27 cellular contexts compared by ENCODE assay signal in the genomic region with DNA sequence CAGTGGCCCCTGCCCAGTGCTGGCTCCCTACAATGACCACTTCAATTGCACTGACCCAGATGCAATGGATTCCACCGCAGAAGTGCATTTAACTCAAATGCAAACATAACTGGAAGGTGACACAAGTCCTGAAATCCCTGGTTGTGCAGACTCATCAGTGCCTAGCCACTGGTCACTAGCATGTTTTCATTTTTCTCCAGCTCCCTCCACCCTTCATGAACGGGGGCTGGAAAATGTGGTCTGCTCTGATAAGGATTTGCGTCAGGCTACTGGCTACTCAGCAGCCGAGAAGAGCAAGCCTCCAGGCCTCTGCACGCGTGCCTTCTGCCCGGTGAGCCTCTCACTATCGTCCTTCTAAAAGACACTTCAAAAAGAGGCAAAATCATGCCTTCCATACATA. TPM values are rescaled to one million over a fixed set of nuclear protein-coding genes. Genes with fewer than 3 reads are reported as not detected.
DNase-seq lines count a peak whose midpoint lies in the region; ATAC-seq, FAIRE-seq and TF ChIP-seq lines count a peak whose summit lies in the region.
"Had no signal": no experiment of that assay in that cellular context is flagged by ENCODE, and none has a peak within 500 bp of the region (broad histone marks: within the 10 kb centered on the region; RNA-seq: fewer than 3 reads in every experiment).

No MANE protein-coding gene starts in this region.

- FAIRE-seq in K562 (lab: Jason Lieb, UNC), result peak; percentile 100

- 0% methylated on average over 8 of the region's 8 CpGs for WGBS in K562 (ENCODE audit: insufficient coverage, low coverage, missing lambda C conversion rate)

- TF ChIP-seq CTCF in OCI-LY7 (conservative IDR thresholded peaks at IDR 0.05; ENCODE audit: low read length) (no peak), K562 (IDR thresholded peaks at IDR 0.05 in 2 of 3, conservative IDR thresholded peaks at IDR 0.05 in 1 of 3; ENCODE audit: insufficient read depth in 2 of 3, low read depth in 1 of 3, low read length in 3 of 3) (no peak), osteoblast (IDR thresholded peaks at IDR 0.05; ENCODE audit: extremely low read depth, low read depth, low read length) (no peak), Caco-2 (IDR thresholded peaks at IDR 0.05; ENCODE audit: insufficient read depth in 1 of 2, low read depth in 1 of 2, low read length in 1 of 2, severe bottlenecking in 1 of 2, unreplicated experiment in 1 of 2) (no peak)

- H3K36me3 ChIP-seq in OCI-LY7 (ENCODE audit: insufficient read depth, low read length), result no peaks in the 10 kb centered on the region
- H3K36me3 ChIP-seq in K562 (ENCODE audit: control insufficient read depth, insufficient read depth, low read length), result no peaks in the 10 kb centered on the region
- no peaks in the 10 kb centered on the region for H3K36me3 ChIP-seq in osteoblast (ENCODE audit: insufficient read depth, low read length)
- no peaks in the 10 kb centered on the region for H3K36me3 ChIP-seq in Caco-2 (ENCODE audit: control insufficient read depth, insufficient read depth, low read length)
- H3K36me3 ChIP-seq: breast epithelium, colonic mucosa, left lung had no signal

- H3K4me3 ChIP-seq in OCI-LY7 (ENCODE audit: low read depth, low read length, poor library complexity, severe bottlenecking), result no peak overlapping the region
- H3K4me3 ChIP-seq in K562, result no peak overlapping the region
- H3K4me3 ChIP-seq in osteoblast (ENCODE audit: insufficient read depth, low read length), result no peak overlapping the region
- no peak overlapping the region for H3K4me3 ChIP-seq in Caco-2 (ENCODE audit: low read depth, low read length)
- H3K4me3 ChIP-seq: breast epithelium had no signal

- H3K9me2 ChIP-seq in OCI-LY7 (ENCODE audit: insufficient read depth, low read length), result no peaks in the 10 kb centered on the region

- BruUV-seq in OCI-LY7 (replicated peaks; lab: Mats Ljungman, UMichigan) (no TSS peak), K562 (replicated peaks; lab: Mats Ljungman, UMichigan) (no TSS peak), Caco-2 (replicated peaks; lab: Mats Ljungman, UMichigan) (no TSS peak)

- H3K9ac ChIP-seq in K562 (ENCODE audit: insufficient read depth in 1 of 2, low read depth in 2 of 2, low read length in 2 of 2), result peak overlapping the region in 1 of 2 experiments; percentile 71; a peak in 3 of 4 replicates
- H3K9ac ChIP-seq: KMS-11 had no signal

- CTCF ChIA-PET in activated CD8-positive, alpha-beta memory T cell treated with anti-CD3 and anti-CD28 coated beads, Interleukin-2, amount 10 ng/mL, durations not matched to agents 7 days and 5 days (lab: Charles Lee), result interaction anchor here (1.1 to 1.8 kb wide), 4 partner anchors 9 to 23 kb away, joined by 3 to 6 read pairs (median 4); no protein-coding TSS in a partner anchor
- CTCF ChIA-PET in OCI-LY7 (lab: Charles Lee; ENCODE audit: unreplicated experiment), result interaction anchor here (1.9 kb wide), 1 partner anchor 45 kb away, joined by 10 read pairs; no protein-coding TSS in a partner anchor
- CTCF ChIA-PET in K562 (lab: Yijun Ruan, JAX; ENCODE audit: low intra/inter-chr PET ratio), result interaction anchor here (0.8 kb wide), 1 partner anchor 30 kb away, joined by 4 read pairs; no protein-coding TSS in a partner anchor
- CTCF ChIA-PET in Caco-2 (lab: Charles Lee), result no interaction called here

- H3K4me2 ChIP-seq in OCI-LY7 (ENCODE audit: low read length), result peak overlapping the region; percentile 73
- H3K4me2 ChIP-seq in K562 (ENCODE audit: insufficient read depth, low read length), result peak overlapping the region; percentile 68; the same call in 1 of the 2 replicates
- H3K4me2 ChIP-seq in osteoblast (ENCODE audit: insufficient read depth, low read length), result no peak overlapping the region
- H3K4me2 ChIP-seq: KMS-11 had no signal

- H3K27me3 Mint-ChIP-seq in activated CD8-positive, alpha-beta memory T cell treated with anti-CD3 and anti-CD28 coated beads, Interleukin-2, amount 10 ng/mL, durations not matched to agents 7 days and 5 days, result no peaks in the 10 kb centered on the region
- H3K27me3 Mint-ChIP-seq in Caco-2 (ENCODE audit: insufficient read depth, unreplicated experiment), result no peaks in the 10 kb centered on the region
- H3K27me3 Mint-ChIP-seq: natural killer cell treated with Interleukin-12 subunit alpha and Interleukin-12 subunit beta and Interleukin-15 and Interleukin-18, amount 100 ng/mL, for 72 hours; stimulated activated naive B cell treated with anti-CD40 and anti-IgM and Interleukin-4, amounts not matched to agents 10 μg/mL and 1 μg/mL and 100 μg/mL, for 72 hours had no signal

- H3K4me1 Mint-ChIP-seq in activated CD8-positive, alpha-beta memory T cell treated with anti-CD3 and anti-CD28 coated beads, Interleukin-2, amount 10 ng/mL, durations not matched to agents 7 days and 5 days, result peaks cover 81% of the 10 kb centered on the region
- H3K4me1 Mint-ChIP-seq in Caco-2 (ENCODE audit: low read depth, unreplicated experiment), result peaks cover 8% of the 10 kb centered on the region

- TF ChIP-seq EP300 in K562 (IDR thresholded peaks at IDR 0.05; ENCODE audit: low read length), result peak; percentile 99

- in situ Hi-C loops in K562 (cut with MboI) (no loop called here), G401 (cut with HindIII; ENCODE audit: low sequenced_read_pairs) (loop anchor here (25.0 kb wide), 1 partner anchor 96 kb away; the partner anchor contains the start of genes HDDC3 and UNC45A)

- H3K4me1 ChIP-seq in OCI-LY7 (ENCODE audit: insufficient read depth, low read length, poor library complexity, severe bottlenecking), result peaks cover 48% of the 10 kb centered on the region
- peaks cover 60 to 70% of the 10 kb centered on the region in 2 experiments for H3K4me1 ChIP-seq in K562 (replicated peaks in 1 of 2; ENCODE audit: control insufficient read depth in 2 of 2, insufficient read depth in 2 of 2, low read length in 2 of 2)
- peaks cover 10% of the 10 kb centered on the region for H3K4me1 ChIP-seq in osteoblast (ENCODE audit: insufficient read depth, low read length)
- peaks cover 13% of the 10 kb centered on the region for H3K4me1 ChIP-seq in Caco-2

- peaks cover 19% of the 10 kb centered on the region for H3K36me3 Mint-ChIP-seq in activated CD8-positive, alpha-beta memory T cell treated with anti-CD3 and anti-CD28 coated beads, Interleukin-2, amount 10 ng/mL, durations not matched to agents 7 days and 5 days
- H3K36me3 Mint-ChIP-seq in Caco-2 (ENCODE audit: insufficient read depth, unreplicated experiment), result no peaks in the 10 kb centered on the region
- H3K36me3 Mint-ChIP-seq: natural killer cell treated with Interleukin-12 subunit alpha and Interleukin-12 subunit beta and Interleukin-15 and Interleukin-18, amount 100 ng/mL, for 72 hours; stimulated activated naive B cell treated with anti-CD40 and anti-IgM and Interleukin-4, amounts not matched to agents 10 μg/mL and 1 μg/mL and 100 μg/mL, for 72 hours had no signal

- POLR2A ChIA-PET in OCI-LY7 (lab: Charles Lee), result interaction anchor here (0.6 kb wide), 1 partner anchor 11 kb away, joined by 5 read pairs; no protein-coding TSS in a partner anchor
- POLR2A ChIA-PET in K562 (lab: Yijun Ruan, JAX), result interaction anchor here (0.6 to 2.6 kb wide), 11 partner anchors 8 to 1487 kb away, joined by 3 to 6 read pairs (median 3); partner anchors contain the start of gene MAN2A2
- POLR2A ChIA-PET in Caco-2 (lab: Charles Lee), result no interaction called here

- H2AFZ ChIP-seq in OCI-LY7 (ENCODE audit: low read length) (no peak overlapping the region), K562 (ENCODE audit: low read depth, low read length) (peak overlapping the region; percentile 63), osteoblast (ENCODE audit: low read length) (no peak overlapping the region)

- no peak for DNase-seq in activated CD8-positive, alpha-beta memory T cell treated with anti-CD3 and anti-CD28 coated beads, Interleukin-2, amount 10 ng/mL, durations not matched to agents 7 days and 5 days
- no peak for DNase-seq in activated CD8-positive, alpha-beta memory T cell treated with anti-CD3 and anti-CD28 coated beads for 24 hours
- no peak for DNase-seq in OCI-LY7 (ENCODE audit: low spot score)
- peak; percentile 95 to 98 (median 96) for DNase-seq in K562 (ENCODE audit: extremely low read depth in 1 of 4, low spot score in 3 of 4)
- DNase-seq in osteoblast (ENCODE audit: insufficient read length, low spot score, missing footprints), result peak; percentile 52
- DNase-seq in Caco-2, result no peak
- no peak for DNase-seq in G401 (ENCODE audit: low spot score)
- DNase-seq: ACHN; activated CD8-positive, alpha-beta T cell treated with anti-CD3 and anti-CD28 coated beads, Interleukin-2, amount 10 ng/mL, durations not matched to agents 7 days and 5 days; activated naive CD8-positive, alpha-beta T cell treated with anti-CD3 and anti-CD28 coated beads, Interleukin-2, amount 50 U/mL, for 24 hours; colonic mucosa; endodermal cell; midbrain; NCI-H1092 treated with DMSO at 0.1 percent for 48 hours; NCI-H2081 treated with DMSO at 0.1 percent for 48 hours; NCI-H510A treated with DMSO at 0.1 percent for 48 hours; posterior cingulate gyrus; stimulated activated CD4-positive, alpha-beta T cell treated with anti-CD3 and anti-CD28 coated beads, Interleukin-1b, Interleukin-23, amount 100 ng/mL, for 48 hours; stimulated activated naive B cell treated with anti-CD40 and anti-IgM and Interleukin-4, amounts not matched to agents 10 μg/mL and 1 μg/mL and 100 μg/mL, for 72 hours had no signal

- H3K79me2 ChIP-seq in OCI-LY7 (ENCODE audit: insufficient read depth, low read depth, low read length) (no peaks in the 10 kb centered on the region), K562 (ENCODE audit: control insufficient read depth, insufficient read depth, low read length) (no peaks in the 10 kb centered on the region), osteoblast (ENCODE audit: insufficient read depth, low read length) (no peaks in the 10 kb centered on the region)

- H3K9me1 ChIP-seq in K562 (ENCODE audit: control insufficient read depth, insufficient read depth, low read length), result no peaks in the 10 kb centered on the region

- no peaks in the 10 kb centered on the region for H3K9me3 ChIP-seq in OCI-LY7 (ENCODE audit: low read length)
- H3K9me3 ChIP-seq in K562 (replicated peaks; ENCODE audit: control insufficient read depth, insufficient read depth, low read depth, low read length), result no peaks in the 10 kb centered on the region
- H3K9me3 ChIP-seq in osteoblast (ENCODE audit: low read depth, low read length), result no peaks in the 10 kb centered on the region
- H3K9me3 ChIP-seq in Caco-2, result no peaks in the 10 kb centered on the region
- H3K9me3 ChIP-seq: breast epithelium, colonic mucosa, left lung had no signal

- H3K27me3 ChIP-seq in K562 (ENCODE audit: control insufficient read depth in 2 of 2, insufficient read depth in 2 of 2, low read length in 2 of 2) (no peaks in the 10 kb centered on the region), osteoblast (ENCODE audit: insufficient read depth, low read length) (no peaks in the 10 kb centered on the region), Caco-2 (replicated peaks; ENCODE audit: control insufficient read depth, insufficient read depth, low read length) (no peaks in the 10 kb centered on the region)
- H3K27me3 ChIP-seq: breast epithelium, colonic mucosa, left lung had no signal

- H3K9me3 Mint-ChIP-seq in activated CD8-positive, alpha-beta memory T cell treated with anti-CD3 and anti-CD28 coated beads, Interleukin-2, amount 10 ng/mL, durations not matched to agents 7 days and 5 days (ENCODE audit: low read depth), result no peaks in the 10 kb centered on the region
- H3K9me3 Mint-ChIP-seq in Caco-2 (ENCODE audit: unreplicated experiment), result no peaks in the 10 kb centered on the region
- H3K9me3 Mint-ChIP-seq: activated naive CD8-positive, alpha-beta T cell treated with anti-CD3 and anti-CD28 coated beads, Interleukin-2, amount 50 U/mL, for 24 hours; endodermal cell; natural killer cell treated with Interleukin-12 subunit alpha and Interleukin-12 subunit beta and Interleukin-15 and Interleukin-18, amount 100 ng/mL, for 72 hours; stimulated activated naive B cell treated with anti-CD40 and anti-IgM and Interleukin-4, amounts not matched to agents 10 μg/mL and 1 μg/mL and 100 μg/mL, for 72 hours had no signal

- no peak for ATAC-seq in activated CD8-positive, alpha-beta memory T cell treated with anti-CD3 and anti-CD28 coated beads, Interleukin-2, amount 10 ng/mL, durations not matched to agents 7 days and 5 days
- ATAC-seq in K562, result peak; percentile 90
- ATAC-seq in GM19035 (IDR thresholded peaks at IDR 0.05; ENCODE audit: unreplicated experiment), result no peak
- ATAC-seq: activated CD8-positive, alpha-beta T cell treated with anti-CD3 and anti-CD28 coated beads, Interleukin-2, amount 10 ng/mL, durations not matched to agents 7 days and 5 days; activated naive CD8-positive, alpha-beta T cell treated with anti-CD3 and anti-CD28 coated beads, Interleukin-2, amount 50 U/mL, for 24 hours; GM12878; left lung; natural killer cell treated with Interleukin-12 subunit alpha and Interleukin-12 subunit beta and Interleukin-15 and Interleukin-18, amount 100 ng/mL, for 72 hours; stimulated activated naive B cell treated with anti-CD40 and anti-IgM and Interleukin-4, amounts not matched to agents 10 μg/mL and 1 μg/mL and 100 μg/mL, for 72 hours had no signal

- TF ChIP-seq POLR2A in K562 (conservative IDR thresholded peaks at IDR 0.05), result no peak

- H4K20me1 ChIP-seq in OCI-LY7 (ENCODE audit: insufficient read depth, low read length), result no peaks in the 10 kb centered on the region
- H4K20me1 ChIP-seq in K562 (replicated peaks; ENCODE audit: control insufficient read depth, insufficient read depth, low read length), result no peaks in the 10 kb centered on the region
- no peaks in the 10 kb centered on the region for H4K20me1 ChIP-seq in osteoblast (ENCODE audit: insufficient read depth, low read length)

- H3K27ac ChIP-seq in OCI-LY7 (ENCODE audit: low read depth, low read length, poor library complexity, severe bottlenecking) (no peak overlapping the region), K562 (ENCODE audit: extremely low read depth, low read depth, low read length) (peak overlapping the region; percentile 88), osteoblast (ENCODE audit: low read depth, low read length) (no peak overlapping the region)
- H3K27ac ChIP-seq: breast epithelium, C4-2B, KMS-11, VCaP had no signal

- H3K4me3 Mint-ChIP-seq in activated CD8-positive, alpha-beta memory T cell treated with anti-CD3 and anti-CD28 coated beads, Interleukin-2, amount 10 ng/mL, durations not matched to agents 7 days and 5 days, result no peak overlapping the region
- no peak overlapping the region for H3K4me3 Mint-ChIP-seq in Caco-2 (ENCODE audit: unreplicated experiment)
- H3K4me3 Mint-ChIP-seq: endodermal cell had no signal

- TF ChIP-seq RAD21 in K562 (CRISPR knock-in tag; conservative IDR thresholded peaks at IDR 0.05 in 1 of 2, IDR thresholded peaks at IDR 0.05 in 1 of 2), result peak; percentile 33 to 39

- intact Hi-C loops in OCI-LY7 (cut with micrococcal nuclease; ENCODE audit: unreplicated experiment) (no loop called here), K562 (cut with micrococcal nuclease) (loop anchor here (1.0 to 2.0 kb wide), 2 partner anchors 28 to 60 kb away; no protein-coding TSS in a partner anchor), Caco-2 (cut with micrococcal nuclease; ENCODE audit: unreplicated experiment) (no loop called here)

- H3K27ac Mint-ChIP-seq in activated CD8-positive, alpha-beta memory T cell treated with anti-CD3 and anti-CD28 coated beads, Interleukin-2, amount 10 ng/mL, durations not matched to agents 7 days and 5 days, result peak overlapping the region; percentile 28
- no peak overlapping the region for H3K27ac Mint-ChIP-seq in Caco-2 (ENCODE audit: unreplicated experiment)
- H3K27ac Mint-ChIP-seq: activated CD8-positive, alpha-beta T cell treated with anti-CD3 and anti-CD28 coated beads, Interleukin-2, amount 10 ng/mL, durations not matched to agents 7 days and 5 days; activated naive CD8-positive, alpha-beta T cell treated with anti-CD3 and anti-CD28 coated beads, Interleukin-2, amount 50 U/mL, for 24 hours; endodermal cell; stimulated activated naive B cell treated with anti-CD40 and anti-IgM and Interleukin-4, amounts not matched to agents 10 μg/mL and 1 μg/mL and 100 μg/mL, for 72 hours had no signal

RNA-seq across cellular contexts. Expression of gene FURIN, which starts 27.4 kb away (rescaled TPM):
- total RNA-seq in activated CD8-positive, alpha-beta memory T cell treated with anti-CD3 and anti-CD28 coated beads, Interleukin-2, amount 10 ng/mL, durations not matched to agents 7 days and 5 days, result 100 to 1,000 TPM; 487 to 625 TPM
- 2.1 and 4.9 TPM in 2 replicates for total RNA-seq in OCI-LY7 (2014; rRNA removed; shearing (Covaris generic))
- 7.4 and 10.3 TPM in 2 replicates for total RNA-seq in OCI-LY7 (2022)
- total RNA-seq in K562 (2011; cell fraction: chromatin; rRNA removed; ENCODE audit: low replicate concordance), result 29.3 and 88.9 TPM in 2 replicates
- total RNA-seq in K562 (2011; cell fraction: nucleolus; rRNA removed), result 101 and 110 TPM in 2 replicates
- 63.1 TPM in 2 replicates for total RNA-seq in K562 (2011; cell fraction: nucleoplasm; rRNA removed)
- total RNA-seq in K562 (2014; rRNA removed), result 49.9 and 69.9 TPM in 2 replicates
- total RNA-seq in K562 (2014; rRNA removed; fragmentation: Illumina TruSeq; extraction: Trizol), result 10.0 and 11.7 TPM in 2 replicates
- total RNA-seq in K562 (2015; rRNA removed; fragmentation: Illumina TruSeq; extraction: Trizol), result 34.8 and 36.0 TPM in 2 replicates
- 93.5 and 99.9 TPM in 2 replicates for total RNA-seq in K562 (2021)
- polyA plus RNA-seq in K562 (2011; rRNA removed), result 22.4 and 30.8 TPM in 2 replicates
- 31.2 and 60.1 TPM in 2 replicates for polyA plus RNA-seq in K562 (2011; cell fraction: cytosol; rRNA removed)
- 42.7 and 71.3 TPM in 2 replicates for polyA plus RNA-seq in K562 (2011; cell fraction: nucleus; rRNA removed)
- polyA plus RNA-seq in K562 (2012), result 74.8 and 95.4 TPM in 2 replicates
- polyA plus RNA-seq in K562 (2014; fragmentation: Illumina TruSeq; extraction: Trizol), result 36.4 and 61.7 TPM in 2 replicates
- 1 to 10 TPM in 1 of 2 experiments, under 1 TPM in 1; 0.92 to 1.1 TPM for polyA plus RNA-seq in K562 (2014; fragmentation: Nextera tagmentation; extraction: Ambion mirVana)
- 49.1 and 50.3 TPM in 2 replicates for polyA plus RNA-seq in K562 (2014; rRNA removed)
- polyA minus RNA-seq in K562 (2011; rRNA and poly(A)+ RNA removed), result 12.3 and 17.9 TPM in 2 replicates
- 47.5 and 65.9 TPM in 2 replicates for polyA minus RNA-seq in K562 (2011; cell fraction: cytosol; rRNA and poly(A)+ RNA removed)
- polyA minus RNA-seq in K562 (2011; cell fraction: nucleus; rRNA and poly(A)+ RNA removed), result 24.6 and 32.0 TPM in 2 replicates
- 39.1 and 42.7 TPM in 2 replicates for total RNA-seq in osteoblast
- 41.5 and 43.0 TPM in 2 replicates for total RNA-seq in Caco-2 (2022)
- total RNA-seq in G401 (2014; rRNA removed; shearing (Covaris generic)), result 21.8 and 28.9 TPM in 2 replicates

RNA-seq across cellular contexts. Expression of gene FES, which starts 43.4 kb away (rescaled TPM):
- total RNA-seq in activated CD8-positive, alpha-beta memory T cell treated with anti-CD3 and anti-CD28 coated beads, Interleukin-2, amount 10 ng/mL, durations not matched to agents 7 days and 5 days, result 10 to 100 TPM; 55.7 to 61.2 TPM
- total RNA-seq in OCI-LY7 (2014; rRNA removed; shearing (Covaris generic)), result 3.3 and 4.7 TPM in 2 replicates
- total RNA-seq in OCI-LY7 (2022), result 3.0 and 3.2 TPM in 2 replicates
- total RNA-seq in K562 (2011; cell fraction: chromatin; rRNA removed; ENCODE audit: low replicate concordance), result 3.7 and 18.5 TPM in 2 replicates
- total RNA-seq in K562 (2011; cell fraction: nucleolus; rRNA removed), result 5.1 and 10.8 TPM in 2 replicates
- 3.3 and 6.0 TPM in 2 replicates for total RNA-seq in K562 (2011; cell fraction: nucleoplasm; rRNA removed)
- 0.86 and 1.6 TPM in 2 replicates for total RNA-seq in K562 (2014; rRNA removed)
- 0.73 and 1.1 TPM in 2 replicates for total RNA-seq in K562 (2014; rRNA removed; fragmentation: Illumina TruSeq; extraction: Trizol)
- 0.72 and 1.1 TPM in 2 replicates for total RNA-seq in K562 (2015; rRNA removed; fragmentation: Illumina TruSeq; extraction: Trizol)
- 1.3 and 2.6 TPM in 2 replicates for total RNA-seq in K562 (2021)
- 0.38 and 1.0 TPM in 2 replicates for polyA plus RNA-seq in K562 (2011; rRNA removed)
- 0.83 and 1.2 TPM in 2 replicates for polyA plus RNA-seq in K562 (2011; cell fraction: cytosol; rRNA removed)
- 4.8 and 6.6 TPM in 2 replicates for polyA plus RNA-seq in K562 (2011; cell fraction: nucleus; rRNA removed)
- 1.1 and 2.8 TPM in 2 replicates for polyA plus RNA-seq in K562 (2012)
- 0.55 and 0.66 TPM in 2 replicates for polyA plus RNA-seq in K562 (2014; fragmentation: Illumina TruSeq; extraction: Trizol)
- under 1 TPM; 0.82 to 0.91 TPM for polyA plus RNA-seq in K562 (2014; fragmentation: Nextera tagmentation; extraction: Ambion mirVana)
- polyA plus RNA-seq in K562 (2014; rRNA removed), result 0.78 and 2.5 TPM in 2 replicates
- 0.14 and 0.45 TPM in 2 replicates for polyA minus RNA-seq in K562 (2011; rRNA and poly(A)+ RNA removed)
- 0.86 and 2.5 TPM in 2 replicates for polyA minus RNA-seq in K562 (2011; cell fraction: cytosol; rRNA and poly(A)+ RNA removed)
- 4.0 and 4.3 TPM in 2 replicates for polyA minus RNA-seq in K562 (2011; cell fraction: nucleus; rRNA and poly(A)+ RNA removed)
- 19.2 and 20.3 TPM in 2 replicates for total RNA-seq in osteoblast
- 1.7 and 1.8 TPM in 2 replicates for total RNA-seq in Caco-2 (2022)
- 0.43 and 0.64 TPM in 2 replicates for total RNA-seq in G401 (2014; rRNA removed; shearing (Covaris generic))

Comparison
In these comparisons a context has a peak if more than half of its experiments do, and no peak if none do; other contexts are left out.
1. DNase-seq: peak in K562 (4 of 4) and osteoblast (single experiment); none in activated CD8-positive, alpha-beta memory T cell treated with anti-CD3 and anti-CD28 coated beads, Interleukin-2, amount 10 ng/mL, durations not matched to agents 7 days and 5 days (single experiment), activated CD8-positive, alpha-beta memory T cell treated with anti-CD3 and anti-CD28 coated beads for 24 hours (single experiment), OCI-LY7 (single experiment), Caco-2 (0 of 2) and G401 (single experiment).
2. RNA of gene FURIN, which starts 27.4 kb away (total RNA-seq): 487 to 625 TPM in activated CD8-positive, alpha-beta memory T cell treated with anti-CD3 and anti-CD28 coated beads, Interleukin-2, amount 10 ng/mL, durations not matched to agents 7 days and 5 days; 10.0 to 110 TPM in K562, 41.5 to 43.0 TPM in Caco-2, 39.1 to 42.7 TPM in osteoblast, 21.8 to 28.9 TPM in G401 and 2.1 to 10.3 TPM in OCI-LY7; every median in the first group is over 4 times any median in the second.